Comparison of ENCODE assay signal across 18 cellular contexts in genomic region chr5:143259254-143259605, GRCh38.
A peak's percentile ranks its signal among the peaks of the same experiment; 100 is the strongest.
DNase-seq lines count a peak whose midpoint lies in the region; FAIRE-seq and TF ChIP-seq lines count a peak whose summit lies in the region.
"Had no signal": no experiment of that assay in that cellular context is flagged by ENCODE, and none has a peak within 500 bp of the region (broad histone marks: within the 10 kb centered on the region; RNA-seq: fewer than 3 reads in every experiment).

No MANE protein-coding gene starts in this region.

- 98% methylated on average over 7 of the region's 7 CpGs for WGBS in mammary epithelial cell (ENCODE audit: low coverage, missing lambda C conversion rate)
- no CpG with 5 or more reads among the region's 7 CpGs for WGBS in trophoblast cell (ENCODE audit: extremely low coverage, insufficient coverage, insufficient read length)
- WGBS in tibial nerve, 2 donors = 92 to 97% methylated on average over 7 of the region's 7 CpGs

- H3K27me3 Mint-ChIP-seq in astrocyte (ENCODE audit: low read depth, unreplicated experiment) = no peaks in the 10 kb centered on the region
- H3K27me3 Mint-ChIP-seq: B cell; CD4-positive, CD25-positive, alpha-beta regulatory T cell; CD8-positive, alpha-beta memory T cell had no signal

- no peak overlapping the region for H3K27ac Mint-ChIP-seq in astrocyte (ENCODE audit: unreplicated experiment)
- H3K27ac Mint-ChIP-seq: B cell had no signal

- dilution Hi-C loops in mammary epithelial cell (cut with HindIII; ENCODE audit: low sequenced_read_pairs) = no loop called here

- no peak overlapping the region for H3K23ac ChIP-seq in trophoblast cell (ENCODE audit: low read length)

- H3K79me2 ChIP-seq in mammary epithelial cell (ENCODE audit: insufficient read depth, low read length) (no peaks in the 10 kb centered on the region), astrocyte (ENCODE audit: insufficient read depth, low read length) (no peaks in the 10 kb centered on the region), trophoblast cell (ENCODE audit: control insufficient read depth, insufficient read depth, low read length, poor library complexity) (no peaks in the 10 kb centered on the region)

- H4K20me1 ChIP-seq in mammary epithelial cell (ENCODE audit: insufficient read depth, low read length) = no peaks in the 10 kb centered on the region
- H4K20me1 ChIP-seq in astrocyte (ENCODE audit: insufficient read depth, low read length) = no peaks in the 10 kb centered on the region

- no peak overlapping the region for H3K18ac ChIP-seq in trophoblast cell (ENCODE audit: low read length)

- H3K9ac ChIP-seq in mammary epithelial cell (ENCODE audit: insufficient read depth, low read length) (no peak overlapping the region), astrocyte (ENCODE audit: low read length) (no peak overlapping the region), trophoblast cell (ENCODE audit: low read length) (no peak overlapping the region)

- no peak for FAIRE-seq in astrocyte (lab: Jason Lieb, UNC)
- FAIRE-seq: H1, HepG2 had no signal

- CTCF ChIA-PET in mammary epithelial cell (lab: Charles Lee; ENCODE audit: low non-redundant PET) = no interaction called here

- no peak overlapping the region for H3K14ac ChIP-seq in trophoblast cell (ENCODE audit: low read length)

- H3K9me3 Mint-ChIP-seq in astrocyte (ENCODE audit: unreplicated experiment) = no peaks in the 10 kb centered on the region
- H3K9me3 Mint-ChIP-seq: CD4-positive, CD25-positive, alpha-beta regulatory T cell; CD8-positive, alpha-beta memory T cell; H9 had no signal

- TF ChIP-seq CTCF in mammary epithelial cell (conservative IDR thresholded peaks at IDR 0.05 in 1 of 2, IDR thresholded peaks at IDR 0.05 in 1 of 2; ENCODE audit: extremely low read depth in 1 of 2, insufficient read depth in 1 of 2, low read depth in 1 of 2, low read length in 2 of 2) (no peak), breast epithelium (IDR thresholded peaks at IDR 0.05) (no peak), astrocyte (IDR thresholded peaks at IDR 0.05; ENCODE audit: insufficient read depth, low read depth, low read length) (no peak), tibial nerve (IDR thresholded peaks at IDR 0.05) (no peak), BE2C (IDR thresholded peaks at IDR 0.05; ENCODE audit: low read depth, low read length) (no peak)

- H3K4me3 ChIP-seq in mammary epithelial cell (replicated peaks in 1 of 3; ENCODE audit: insufficient read depth in 1 of 3, low read depth in 2 of 3, low read length in 3 of 3) (no peak overlapping the region), breast epithelium (no peak overlapping the region), astrocyte (ENCODE audit: insufficient read depth, low read depth, low read length) (no peak overlapping the region), trophoblast cell (ENCODE audit: low read depth, low read length) (no peak overlapping the region), tibial nerve (no peak overlapping the region), BE2C (ENCODE audit: low read depth, low read length) (no peak overlapping the region)

- H3K36me3 ChIP-seq in mammary epithelial cell (ENCODE audit: insufficient read depth, low read length) = no peaks in the 10 kb centered on the region
- no peaks in the 10 kb centered on the region for H3K36me3 ChIP-seq in breast epithelium
- no peaks in the 10 kb centered on the region for H3K36me3 ChIP-seq in astrocyte (ENCODE audit: insufficient read depth, low read length)
- H3K36me3 ChIP-seq in trophoblast cell (ENCODE audit: control insufficient read depth in 1 of 2, insufficient read depth in 2 of 2, low read length in 2 of 2) = no peaks in the 10 kb centered on the region
- no peaks in the 10 kb centered on the region for H3K36me3 ChIP-seq in tibial nerve
- no peaks in the 10 kb centered on the region for H3K36me3 ChIP-seq in BE2C

- H3K4me2 ChIP-seq in mammary epithelial cell (ENCODE audit: insufficient read depth, low read depth, low read length) = no peak overlapping the region
- no peak overlapping the region for H3K4me2 ChIP-seq in astrocyte (ENCODE audit: low read length)
- H3K4me2 ChIP-seq in trophoblast cell (ENCODE audit: low read length) = no peak overlapping the region

- no peak overlapping the region for H3K4ac ChIP-seq in trophoblast cell (ENCODE audit: low read depth, low read length)

- H3K27me3 ChIP-seq in mammary epithelial cell (ENCODE audit: insufficient read depth, low read length) (no peaks in the 10 kb centered on the region), breast epithelium (no peaks in the 10 kb centered on the region), astrocyte (ENCODE audit: insufficient read depth, low read length) (no peaks in the 10 kb centered on the region), trophoblast cell (ENCODE audit: insufficient read depth, low read length) (no peaks in the 10 kb centered on the region), tibial nerve (no peaks in the 10 kb centered on the region), BE2C (no peaks in the 10 kb centered on the region)

- intact Hi-C loops in mammary epithelial cell (cut with micrococcal nuclease) = no loop called here
- intact Hi-C loops in breast epithelium (cut with DNase I; ENCODE audit: low total_unique reads) = no loop called here

- H2BK12ac ChIP-seq in trophoblast cell (ENCODE audit: low read length) = no peak overlapping the region

- H3K27ac ChIP-seq in mammary epithelial cell (ENCODE audit: insufficient read depth, low read depth, low read length) (peak overlapping the region; percentile 2), breast epithelium (no peak overlapping the region), astrocyte (ENCODE audit: low read depth, low read length) (peak overlapping the region; percentile 22), trophoblast cell (ENCODE audit: low read depth, low read length) (no peak overlapping the region), tibial nerve (no peak overlapping the region)

- no peak overlapping the region for H3K4me3 Mint-ChIP-seq in astrocyte (ENCODE audit: unreplicated experiment)
- H3K4me3 Mint-ChIP-seq: B cell; CD4-positive, CD25-positive, alpha-beta regulatory T cell; CD8-positive, alpha-beta memory T cell; H9 had no signal

- no peak for TF ChIP-seq EP300 in tibial nerve (IDR thresholded peaks at IDR 0.05)

- no peaks in the 10 kb centered on the region for H3K36me3 Mint-ChIP-seq in astrocyte (ENCODE audit: low read depth, unreplicated experiment)
- H3K36me3 Mint-ChIP-seq: CD4-positive, CD25-positive, alpha-beta regulatory T cell; CD8-positive, alpha-beta memory T cell had no signal

- no TSS peak for BruUV-seq in mammary epithelial cell (replicated peaks; lab: Mats Ljungman, UMichigan)

- H4K12ac ChIP-seq in trophoblast cell (ENCODE audit: low read depth, low read length) = no peak overlapping the region

- TF ChIP-seq POLR2A in breast epithelium (IDR thresholded peaks at IDR 0.05) (no peak), tibial nerve (IDR thresholded peaks at IDR 0.05) (no peak)

- H3K4me1 Mint-ChIP-seq in astrocyte (ENCODE audit: low read depth, unreplicated experiment) = peaks cover 3% of the 10 kb centered on the region
- H3K4me1 Mint-ChIP-seq: B cell; CD4-positive, CD25-positive, alpha-beta regulatory T cell; CD8-positive, alpha-beta memory T cell had no signal

- no peaks in the 10 kb centered on the region for H3K79me1 ChIP-seq in trophoblast cell (ENCODE audit: low read length)

- H2AK5ac ChIP-seq in trophoblast cell (ENCODE audit: low read length) = no peak overlapping the region

- no peak overlapping the region for H2BK5ac ChIP-seq in trophoblast cell (ENCODE audit: low read depth, low read length, poor library complexity)

- peaks cover 32% of the 10 kb centered on the region for H3K4me1 ChIP-seq in mammary epithelial cell (ENCODE audit: insufficient read depth, low read length)
- H3K4me1 ChIP-seq in breast epithelium = no peaks in the 10 kb centered on the region
- peaks cover 4% of the 10 kb centered on the region for H3K4me1 ChIP-seq in astrocyte (ENCODE audit: insufficient read depth, low read length)
- no peaks in the 10 kb centered on the region for H3K4me1 ChIP-seq in trophoblast cell (ENCODE audit: control insufficient read depth in 1 of 2, insufficient read depth in 2 of 2, low read length in 2 of 2)
- H3K4me1 ChIP-seq in tibial nerve = no peaks in the 10 kb centered on the region
- no peaks in the 10 kb centered on the region for H3K4me1 ChIP-seq in BE2C

- DNase-seq in mammary epithelial cell = no peak
- DNase-seq in breast epithelium (ENCODE audit: low spot score in 2 of 2) = no peak
- no peak for DNase-seq in astrocyte (ENCODE audit: low read depth)
- peak; percentile 50 to 57 for DNase-seq in trophoblast cell
- no peak for DNase-seq in tibial nerve (ENCODE audit: low spot score in 2 of 2)
- no peak for DNase-seq in NCI-H526 (lab: John Stamatoyannopoulos, UW)
- DNase-seq in BE2C = no peak
- DNase-seq: C1 segment of cervical spinal cord; CD4-positive, CD25-positive, alpha-beta regulatory T cell; CD8-positive, alpha-beta memory T cell; COR-L47; DMS 273 treated with DMSO at 0.1 percent for 48 hours; DMS79; GF-D8; H9 had no signal

- H3K9me3 ChIP-seq in mammary epithelial cell (replicated peaks; ENCODE audit: insufficient read depth, low read length) (no peaks in the 10 kb centered on the region), breast epithelium (no peaks in the 10 kb centered on the region), astrocyte (ENCODE audit: insufficient read depth, low read depth, low read length) (no peaks in the 10 kb centered on the region), trophoblast cell (ENCODE audit: insufficient read depth, low read depth, low read length) (no peaks in the 10 kb centered on the region), tibial nerve (no peaks in the 10 kb centered on the region), BE2C (no peaks in the 10 kb centered on the region)

- no peak overlapping the region for H4K8ac ChIP-seq in trophoblast cell (ENCODE audit: low read depth, low read length)

- H4K91ac ChIP-seq in trophoblast cell (ENCODE audit: low read depth, low read length) = no peak overlapping the region

- H2BK120ac ChIP-seq in trophoblast cell (ENCODE audit: insufficient read depth, low read length, poor library complexity) = no peak overlapping the region

- in situ Hi-C loops in mammary epithelial cell (cut with MboI; ENCODE audit: low sequenced_read_pairs in 2 of 2) = no loop called here

- H2AFZ ChIP-seq in mammary epithelial cell (ENCODE audit: low read depth, low read length) (no peak overlapping the region), astrocyte (ENCODE audit: low read depth, low read length) (no peak overlapping the region), trophoblast cell (ENCODE audit: insufficient read depth, low read length, poor library complexity) (no peak overlapping the region)

Comparison
In these comparisons a context has a peak if more than half of its experiments do, and no peak if none do; other contexts are left out.
1. H3K27ac ChIP-seq: peak in mammary epithelial cell (single experiment) and astrocyte (single experiment); none in breast epithelium (0 of 2), trophoblast cell (single experiment) and tibial nerve (0 of 4).
2. DNase-seq: peak in trophoblast cell (2 of 2); none in mammary epithelial cell (single experiment), breast epithelium (0 of 2), astrocyte (single experiment), tibial nerve (0 of 2), NCI-H526 (0 of 2) and BE2C (single experiment).